In the genomic region with DNA sequence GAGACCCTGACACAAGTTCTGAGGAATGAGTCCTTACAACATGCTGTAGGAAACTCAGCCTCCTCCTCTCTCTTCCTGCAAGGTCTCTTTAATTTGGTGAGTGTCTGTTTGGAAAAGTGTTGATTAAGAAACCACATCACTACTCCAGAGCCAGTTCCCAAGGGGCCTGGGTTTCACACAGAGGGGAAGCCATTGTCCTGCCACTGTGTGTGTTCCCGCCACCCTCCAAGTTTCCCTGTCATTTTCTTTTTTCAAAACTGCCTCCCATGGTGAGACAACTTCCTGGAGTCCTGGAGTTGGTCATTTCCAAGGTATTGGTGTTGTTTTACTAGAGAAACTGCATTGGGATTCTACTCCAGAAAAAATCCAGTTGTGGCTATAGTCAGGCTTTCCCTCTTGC, we compare ENCODE assay signal across 17 cellular contexts.
"Had no signal": no experiment of that assay in that cellular context is flagged by ENCODE, and none has a peak within 500 bp of the region (broad histone marks: within the 10 kb centered on the region; RNA-seq: fewer than 3 reads in every experiment).

No MANE protein-coding gene starts in this region.

- H3K36me3 Mint-ChIP-seq: activated naive CD4-positive, alpha-beta T cell treated with anti-CD3 and anti-CD28 coated beads, Interleukin-2, amount 10 ng/mL, durations not matched to agents 7 days and 5 days; naive thymus-derived CD4-positive, alpha-beta T cell; stimulated activated naive B cell treated with anti-CD40 and anti-IgM and Interleukin-4, amounts not matched to agents 10 μg/mL and 1 μg/mL and 100 μg/mL, for 72 hours had no signal

- H3K27ac ChIP-seq: ascending aorta, breast epithelium, dorsolateral prefrontal cortex, tibial artery, uterus had no signal

- DNase-seq: activated CD4-positive, alpha-beta T cell treated with anti-CD3 and anti-CD28 coated beads for 1 hour; activated CD4-positive, alpha-beta T cell treated with anti-CD3 and anti-CD28 coated beads, Interleukin-2, amount 50 U/mL, for 4 hours; activated naive CD4-positive, alpha-beta T cell treated with anti-CD3 and anti-CD28 coated beads, Interleukin-2, amount 10 ng/mL, durations not matched to agents 7 days and 5 days; activated T-cell treated with anti-CD3 and anti-CD28 coated beads, Interleukin-2, amount 50 U/mL, for 1 hour; dorsolateral prefrontal cortex; mucosa of descending colon; naive thymus-derived CD4-positive, alpha-beta T cell; nucleus accumbens; stimulated activated CD4-positive, alpha-beta T cell treated with anti-CD3 and anti-CD28 coated beads, Interleukin-4, amount 100 ng/mL, for 1 hour; stimulated activated naive B cell treated with anti-CD40 and anti-IgM and Interleukin-4, amounts not matched to agents 10 μg/mL and 1 μg/mL and 100 μg/mL, for 72 hours; T-helper 1 cell; T1000; tibial artery; uterus had no signal

- H3K36me3 ChIP-seq: ascending aorta, breast epithelium, tibial artery, uterus had no signal

- H3K4me3 ChIP-seq: ascending aorta, breast epithelium, dorsolateral prefrontal cortex, mucosa of descending colon, tibial artery, uterus had no signal

- H3K27ac Mint-ChIP-seq: activated naive CD4-positive, alpha-beta T cell treated with anti-CD3 and anti-CD28 coated beads, Interleukin-2, amount 10 ng/mL, durations not matched to agents 7 days and 5 days; naive thymus-derived CD4-positive, alpha-beta T cell; stimulated activated naive B cell treated with anti-CD40 and anti-IgM and Interleukin-4, amounts not matched to agents 10 μg/mL and 1 μg/mL and 100 μg/mL, for 72 hours had no signal

- H3K4me1 ChIP-seq: ascending aorta, breast epithelium, uterus had no signal

- H3K4me3 Mint-ChIP-seq: activated naive CD4-positive, alpha-beta T cell treated with anti-CD3 and anti-CD28 coated beads, Interleukin-2, amount 10 ng/mL, durations not matched to agents 7 days and 5 days; naive thymus-derived CD4-positive, alpha-beta T cell; stimulated activated naive B cell treated with anti-CD40 and anti-IgM and Interleukin-4, amounts not matched to agents 10 μg/mL and 1 μg/mL and 100 μg/mL, for 72 hours had no signal

- H3K9me3 Mint-ChIP-seq: activated naive CD4-positive, alpha-beta T cell treated with anti-CD3 and anti-CD28 coated beads, Interleukin-2, amount 10 ng/mL, durations not matched to agents 7 days and 5 days; naive thymus-derived CD4-positive, alpha-beta T cell; stimulated activated naive B cell treated with anti-CD40 and anti-IgM and Interleukin-4, amounts not matched to agents 10 μg/mL and 1 μg/mL and 100 μg/mL, for 72 hours had no signal

- H3K9me3 ChIP-seq: ascending aorta, breast epithelium, mucosa of descending colon, tibial artery, uterus had no signal

- H3K27me3 ChIP-seq: ascending aorta, breast epithelium, tibial artery, uterus had no signal

- ATAC-seq: esophagus mucosa; mucosa of descending colon; naive thymus-derived CD4-positive, alpha-beta T cell; stimulated activated naive B cell treated with anti-CD40 and anti-IgM and Interleukin-4, amounts not matched to agents 10 μg/mL and 1 μg/mL and 100 μg/mL, for 72 hours had no signal

- H3K4me1 Mint-ChIP-seq: stimulated activated naive B cell treated with anti-CD40 and anti-IgM and Interleukin-4, amounts not matched to agents 10 μg/mL and 1 μg/mL and 100 μg/mL, for 72 hours had no signal
